11 cellular contexts compared by ENCODE assay signal in genomic region chr2:206774871-206775270, GRCh38. TPM values are rescaled to one million over a fixed set of nuclear protein-coding genes. Genes with fewer than 3 reads are reported as not detected.
"Had no signal": no experiment of that assay in that cellular context is flagged by ENCODE, and none has a peak within 500 bp of the region (broad histone marks: within the 10 kb centered on the region; RNA-seq: fewer than 3 reads in every experiment).

No MANE protein-coding gene starts in this region.

- H3K27me3 Mint-ChIP-seq: IgD-negative memory B cell had no signal

- DNase-seq: GM23248, GOT3, H7, HFFc6, KBM-7 had no signal

- ATAC-seq: HCT116, HepG2 had no signal

- H3K4me3 Mint-ChIP-seq: HFFc6, IgD-negative memory B cell had no signal

- H3K27ac Mint-ChIP-seq: HFFc6, IgD-negative memory B cell had no signal

- H3K27ac ChIP-seq: GM23248, HL-60 had no signal

RNA-seq across cellular contexts. Expression of gene DYTN, which starts 56.7 kb away (rescaled TPM):
- total RNA-seq: GM23248, H4, H7, HepG2, HFFc6, HT1080 had no signal
